ENCODE assay signal across 12 cellular contexts in genomic region chr17:31309525-31309924, GRCh38. TPM values are rescaled to one million over a fixed set of nuclear protein-coding genes. Genes with fewer than 3 reads are reported as not detected.
A peak's percentile ranks its signal among the peaks of the same experiment; 100 is the strongest.
DNase-seq lines count a peak whose midpoint lies in the region; ATAC-seq and TF ChIP-seq lines count a peak whose summit lies in the region.
"Had no signal": no experiment of that assay in that cellular context is flagged by ENCODE, and none has a peak within 500 bp of the region (broad histone marks: within the 10 kb centered on the region; RNA-seq: fewer than 3 reads in every experiment).

No MANE protein-coding gene starts in this region.

- intact Hi-C loops in dendritic cell treated with granulocyte-macrophage colony-stimulating factor and Interleukin-4, amounts not matched to agents 40 ng/mL and 50 ng/mL, for 4 days (cut with micrococcal nuclease): loop anchor here (5.0 to 10.0 kb wide), 2 partner anchors 37 to 55 kb away; no protein-coding TSS in a partner anchor

- H3K36me3 Mint-ChIP-seq in activated T-cell treated with anti-CD3 and anti-CD28 coated beads, Interleukin-2, amount 50 U/mL, for 72 hours (ENCODE audit: insufficient read depth in 2 of 2): peaks cover 15 to 26% of the 10 kb centered on the region in 2 donors
- peaks cover 75% of the 10 kb centered on the region for H3K36me3 Mint-ChIP-seq in dendritic cell treated with granulocyte-macrophage colony-stimulating factor and Interleukin-4, amounts not matched to agents 40 ng/mL and 50 ng/mL, for 4 days (ENCODE audit: low read depth)

- peak overlapping the region; percentile 76 to 88 for H3K4me3 Mint-ChIP-seq in activated T-cell treated with anti-CD3 and anti-CD28 coated beads, Interleukin-2, amount 50 U/mL, for 72 hours
- peak overlapping the region; percentile 84 for H3K4me3 Mint-ChIP-seq in dendritic cell treated with granulocyte-macrophage colony-stimulating factor and Interleukin-4, amounts not matched to agents 40 ng/mL and 50 ng/mL, for 4 days

- no peak for TF ChIP-seq EP300 in suprapubic skin (IDR thresholded peaks at IDR 0.05)

- TF ChIP-seq CTCF in suprapubic skin (IDR thresholded peaks at IDR 0.05): no peak

- no peaks in the 10 kb centered on the region for H3K27me3 ChIP-seq in suprapubic skin
- H3K27me3 ChIP-seq: heart right ventricle had no signal

- WGBS in suprapubic skin: 86% methylated on average over 2 of the region's 2 CpGs

- TF ChIP-seq POLR2A in suprapubic skin (IDR thresholded peaks at IDR 0.05): no peak

- H3K27me3 Mint-ChIP-seq in activated T-cell treated with anti-CD3 and anti-CD28 coated beads, Interleukin-2, amount 50 U/mL, for 72 hours (ENCODE audit: low read depth): no peaks in the 10 kb centered on the region
- no peaks in the 10 kb centered on the region for H3K27me3 Mint-ChIP-seq in dendritic cell treated with granulocyte-macrophage colony-stimulating factor and Interleukin-4, amounts not matched to agents 40 ng/mL and 50 ng/mL, for 4 days

- H3K27ac Mint-ChIP-seq in activated T-cell treated with anti-CD3 and anti-CD28 coated beads, Interleukin-2, amount 50 U/mL, for 72 hours: peak overlapping the region; percentile 92
- peak overlapping the region; percentile 97 for H3K27ac Mint-ChIP-seq in dendritic cell treated with granulocyte-macrophage colony-stimulating factor and Interleukin-4, amounts not matched to agents 40 ng/mL and 50 ng/mL, for 4 days

- peaks cover 3% of the 10 kb centered on the region for H3K36me3 ChIP-seq in suprapubic skin

- in situ Hi-C loops in ACHN (cut with HindIII; ENCODE audit: low pct_ligation_motif_present, low pct_unique_long_range_greater_than_20kb, low sequenced_read_pairs): no loop called here

- ATAC-seq in activated T-cell treated with anti-CD3 and anti-CD28 coated beads, Interleukin-2, amount 50 U/mL, for 72 hours (replicated peaks in 1 of 2): no peak

- H3K4me1 ChIP-seq in suprapubic skin: no peaks in the 10 kb centered on the region

- DNase-seq in activated T-cell treated with anti-CD3 and anti-CD28 coated beads, Interleukin-2, amount 50 U/mL, for 72 hours: no peak
- DNase-seq in activated T-cell treated with anti-CD3 and anti-CD28 coated beads, Interleukin-2, amount 50 U/mL, for 1 hour: no peak
- DNase-seq in NOMO-1 (lab: John Stamatoyannopoulos, UW; ENCODE audit: unreplicated experiment in 2 of 2): peak; percentile 92 to 96
- DNase-seq in suprapubic skin (ENCODE audit: low spot score in 2 of 2): no peak
- no peak for DNase-seq in ACHN
- no peak for DNase-seq in NCI-H187 treated with DMSO at 0.1 percent for 48 hours (lab: John Stamatoyannopoulos, UW)
- DNase-seq in NCI-H1105 (lab: John Stamatoyannopoulos, UW): no peak
- DNase-seq: heart right ventricle, NCI-H2081, T1000 had no signal

- peaks cover 63% of the 10 kb centered on the region for H3K4me1 Mint-ChIP-seq in activated T-cell treated with anti-CD3 and anti-CD28 coated beads, Interleukin-2, amount 50 U/mL, for 72 hours (ENCODE audit: low read depth)
- peaks cover 52% of the 10 kb centered on the region for H3K4me1 Mint-ChIP-seq in dendritic cell treated with granulocyte-macrophage colony-stimulating factor and Interleukin-4, amounts not matched to agents 40 ng/mL and 50 ng/mL, for 4 days (ENCODE audit: low read depth)

- peaks cover 4 to 10% of the 10 kb centered on the region in 2 donors for H3K9me3 Mint-ChIP-seq in activated T-cell treated with anti-CD3 and anti-CD28 coated beads, Interleukin-2, amount 50 U/mL, for 72 hours
- no peaks in the 10 kb centered on the region for H3K9me3 Mint-ChIP-seq in dendritic cell treated with granulocyte-macrophage colony-stimulating factor and Interleukin-4, amounts not matched to agents 40 ng/mL and 50 ng/mL, for 4 days

- peak overlapping the region; percentile 27 for H3K4me3 ChIP-seq in suprapubic skin

- no peak overlapping the region for H3K27ac ChIP-seq in suprapubic skin

- H3K9me3 ChIP-seq in suprapubic skin: no peaks in the 10 kb centered on the region
- H3K9me3 ChIP-seq: heart right ventricle had no signal

RNA-seq across cellular contexts. Expression of gene EVI2B, which starts 4.3 kb away (rescaled TPM):
- 10 to 100 TPM; 28.0 to 37.3 TPM for total RNA-seq in activated T-cell treated with anti-CD3 and anti-CD28 coated beads, Interleukin-2, amount 50 U/mL, for 72 hours
- total RNA-seq in suprapubic skin: 1 to 10 TPM; 2.2 to 5.6 (median 3.7) TPM
- total RNA-seq: osteocyte had no signal

RNA-seq across cellular contexts. Expression of gene EVI2A, which starts 11.9 kb away (rescaled TPM):
- total RNA-seq in activated T-cell treated with anti-CD3 and anti-CD28 coated beads, Interleukin-2, amount 50 U/mL, for 72 hours: 10 to 100 TPM; 31.9 to 39.3 TPM
- 1 to 10 TPM; 1.2 to 3.3 (median 1.9) TPM for total RNA-seq in suprapubic skin
- total RNA-seq: osteocyte had no signal

RNA-seq across cellular contexts. Expression of gene OMG, which starts 12.5 kb away (rescaled TPM):
- total RNA-seq in activated T-cell treated with anti-CD3 and anti-CD28 coated beads, Interleukin-2, amount 50 U/mL, for 72 hours: 1 to 10 TPM in 1 of 2 donors, under 1 TPM in 1; 0.42 to 1.1 TPM
- not detected for total RNA-seq in suprapubic skin
- total RNA-seq: osteocyte had no signal

Comparison
In these comparisons a context has a peak if more than half of its experiments do, and no peak if none do; other contexts are left out.
1. DNase-seq: peak in NOMO-1 (2 of 2); none in activated T-cell treated with anti-CD3 and anti-CD28 coated beads, Interleukin-2, amount 50 U/mL, for 72 hours (0 of 2), activated T-cell treated with anti-CD3 and anti-CD28 coated beads, Interleukin-2, amount 50 U/mL, for 1 hour (single experiment), suprapubic skin (0 of 2), ACHN (single experiment), NCI-H187 treated with DMSO at 0.1 percent for 48 hours (single experiment) and NCI-H1105 (single experiment).
2. RNA of gene EVI2B, which starts 4.3 kb away (total RNA-seq): 28.0 to 37.3 TPM in activated T-cell treated with anti-CD3 and anti-CD28 coated beads, Interleukin-2, amount 50 U/mL, for 72 hours; 2.2 to 5.6 TPM in suprapubic skin; every median in the first group is over 4 times any median in the second.
3. RNA of gene EVI2A, which starts 11.9 kb away (total RNA-seq): 31.9 to 39.3 TPM in activated T-cell treated with anti-CD3 and anti-CD28 coated beads, Interleukin-2, amount 50 U/mL, for 72 hours; 1.2 to 3.3 TPM in suprapubic skin; every median in the first group is over 4 times any median in the second.